ENCODE assay signal across 14 cellular contexts in genomic region chr7:72476608-72477305, GRCh38.
DNase-seq lines count a peak whose midpoint lies in the region; FAIRE-seq and TF ChIP-seq lines count a peak whose summit lies in the region.
"Had no signal": no experiment of that assay in that cellular context is flagged by ENCODE, and none has a peak within 500 bp of the region (broad histone marks: within the 10 kb centered on the region; RNA-seq: fewer than 3 reads in every experiment).

No MANE protein-coding gene starts in this region.

- no peak overlapping the region for H3K18ac ChIP-seq in H1 (ENCODE audit: extremely low read depth, low read length)

- no peak overlapping the region for H3K14ac ChIP-seq in H1 (ENCODE audit: insufficient read length)

- no peak overlapping the region for H3K4me3 ChIP-seq in Loucy (ENCODE audit: low read length, poor library complexity, severe bottlenecking)
- no peak overlapping the region for H3K4me3 ChIP-seq in H1 (ENCODE audit: extremely low read depth in 1 of 4, insufficient read depth in 2 of 4, low read depth in 3 of 4, low read length in 4 of 4)
- H3K4me3 ChIP-seq: BLaER1 treated with 17β-estradiol and CSF1 and Interleukin-3, amounts not matched to agents 10 nM and 100 nM had no signal

- no peak overlapping the region for H3K4me3 Mint-ChIP-seq in osteocyte (ENCODE audit: unreplicated experiment)

- no peak overlapping the region for H2BK20ac ChIP-seq in H1 (ENCODE audit: low read length)

- H3F3A ChIP-seq in Loucy (ENCODE audit: low read depth): no peaks in the 10 kb centered on the region

- TF ChIP-seq CTCF in Loucy (conservative IDR thresholded peaks at IDR 0.05; ENCODE audit: low read length): 0 out of 2 replicates have a peak, but pooled peaks have one; percentile 9
- peak; percentile 10 to 34 (median 15); a peak in 3 of 4 replicates for TF ChIP-seq CTCF in H1 (IDR thresholded peaks at IDR 0.05; ENCODE audit: control extremely low read depth in 1 of 3, insufficient read depth in 1 of 3, low read depth in 1 of 3, low read length in 3 of 3)
- no peak for TF ChIP-seq CTCF in osteocyte (IDR thresholded peaks at IDR 0.05)

- 91% methylated on average over 16 of the region's 16 CpGs; no CpG with 5 or more reads in 1 of the 2 experiments for WGBS in H1 (ENCODE audit: extremely low coverage in 1 of 2, insufficient coverage in 1 of 2, insufficient read length in 1 of 2, insufficient replicate concordance in 2 of 2, low coverage in 1 of 2, low lambda C conversion rate in 2 of 2, missing lambda C conversion rate in 1 of 2), 2 experiments

- H3K4ac ChIP-seq in H1 (replicated peaks; ENCODE audit: insufficient read length, low read depth, low read length): no peak overlapping the region

- H3K36me3 ChIP-seq in Loucy (ENCODE audit: insufficient read depth, low read length): no peaks in the 10 kb centered on the region
- H3K36me3 ChIP-seq in H1 (ENCODE audit: control insufficient read depth in 2 of 4, insufficient read depth in 4 of 4, low read length in 3 of 4): no peaks in the 10 kb centered on the region
- H3K36me3 ChIP-seq: BLaER1 treated with 17β-estradiol and CSF1 and Interleukin-3, amounts not matched to agents 10 nM and 100 nM had no signal

- peaks cover 8% of the 10 kb centered on the region for H3K9me3 Mint-ChIP-seq in osteocyte (ENCODE audit: unreplicated experiment)

- H3K27me3 ChIP-seq in Loucy (ENCODE audit: insufficient read depth, low read length, poor library complexity, severe bottlenecking) (no peaks in the 10 kb centered on the region), H1 (replicated peaks in 1 of 4; ENCODE audit: control insufficient read depth in 3 of 4, extremely low read depth in 1 of 4, insufficient read depth in 3 of 4, low read length in 3 of 4) (no peaks in the 10 kb centered on the region)
- H3K27me3 ChIP-seq: BLaER1 treated with 17β-estradiol and CSF1 and Interleukin-3, amounts not matched to agents 10 nM and 100 nM had no signal

- no peak overlapping the region for H3K56ac ChIP-seq in H1 (replicated peaks; ENCODE audit: insufficient read length, low read depth, low read length)

- H2BK12ac ChIP-seq in H1 (ENCODE audit: low read depth, low read length): no peak overlapping the region

- no peak overlapping the region for H2BK15ac ChIP-seq in H1 (ENCODE audit: low read length)

- no peak overlapping the region for H2AK5ac ChIP-seq in H1 (ENCODE audit: low read depth, low read length)

- H3K9ac ChIP-seq in Loucy (ENCODE audit: low read depth, low read length, poor library complexity, severe bottlenecking): no peak overlapping the region
- H3K9ac ChIP-seq in H1 (replicated peaks in 1 of 4; ENCODE audit: extremely low read depth in 1 of 4, low read depth in 3 of 4, low read length in 3 of 4): no peak overlapping the region
- H3K9ac ChIP-seq: BLaER1 treated with 17β-estradiol and CSF1 and Interleukin-3, amounts not matched to agents 10 nM and 100 nM had no signal

- H2BK120ac ChIP-seq in H1 (replicated peaks; ENCODE audit: low read depth, low read length): no peak overlapping the region

- H3K36me3 Mint-ChIP-seq in osteocyte (ENCODE audit: unreplicated experiment): no peaks in the 10 kb centered on the region

- H3K4me1 Mint-ChIP-seq in osteocyte (ENCODE audit: unreplicated experiment): no peaks in the 10 kb centered on the region

- no peak overlapping the region for H3K27ac ChIP-seq in H1 (ENCODE audit: low read depth, low read length)
- H3K27ac ChIP-seq: BLaER1 treated with 17β-estradiol and CSF1 and Interleukin-3, amounts not matched to agents 10 nM and 100 nM had no signal

- no peak overlapping the region for H3K23ac ChIP-seq in H1 (ENCODE audit: insufficient read length)

- no peak overlapping the region for H4K91ac ChIP-seq in H1 (replicated peaks; ENCODE audit: insufficient read length, low read length)

- FAIRE-seq in H1 (lab: Jason Lieb, UNC): no peak
- FAIRE-seq: H54 had no signal

- no peak overlapping the region for H4K5ac ChIP-seq in H1 (ENCODE audit: insufficient read length, low read depth, low read length)

- H3K27ac Mint-ChIP-seq in osteocyte (ENCODE audit: unreplicated experiment): no peak overlapping the region

- no peak overlapping the region for H4K8ac ChIP-seq in H1 (ENCODE audit: extremely low read depth, insufficient read depth, low read length)

- POLR2A ChIA-PET in H1 (lab: Charles Lee; ENCODE audit: partially characterized antibody): interaction anchor here (0.5 to 0.6 kb wide), 2 partner anchors 68 to 1361 kb away, joined by 3 read pairs; no protein-coding TSS in a partner anchor

- no peak for TF ChIP-seq EP300 in H1 (IDR thresholded peaks at IDR 0.05; ENCODE audit: borderline replicate concordance in 1 of 2, low read depth in 2 of 2, low read length in 2 of 2)

- peaks cover 7% of the 10 kb centered on the region for H3K27me3 Mint-ChIP-seq in osteocyte (ENCODE audit: unreplicated experiment)

- H3K4me2 ChIP-seq in Loucy (ENCODE audit: low read depth, low read length, poor library complexity, severe bottlenecking) (no peak overlapping the region), H1 (ENCODE audit: insufficient read depth in 1 of 2, low read depth in 2 of 2, low read length in 2 of 2) (no peak overlapping the region)
- H3K4me2 ChIP-seq: BLaER1 treated with 17β-estradiol and CSF1 and Interleukin-3, amounts not matched to agents 10 nM and 100 nM had no signal

- H3K79me1 ChIP-seq in H1 (ENCODE audit: low read depth, low read length): no peaks in the 10 kb centered on the region

- DNase-seq in DMS 273 (lab: John Stamatoyannopoulos, UW; ENCODE audit: unreplicated experiment) (peak; percentile 26), DMS 273 treated with DMSO at 0.1 percent for 48 hours (lab: John Stamatoyannopoulos, UW) (no peak), H1 (ENCODE audit: low read depth in 1 of 2, low spot score in 2 of 2) (peak in 1 of 2 experiments; percentile 33), osteocyte (ENCODE audit: extremely low spot score, unreplicated experiment) (peak; percentile 57), cerebellar cortex (ENCODE audit: low spot score) (no peak), germinal center (ENCODE audit: low spot score) (no peak), nucleus accumbens (lab: John Stamatoyannopoulos, UW) (no peak)
- DNase-seq: 8988T, NCI-H1105 treated with DMSO at 0.1 percent for 48 hours, NCI-H2029, NCI-H510A had no signal

- H3K79me2 ChIP-seq in Loucy (ENCODE audit: insufficient read depth, low read length) (no peaks in the 10 kb centered on the region), H1 (ENCODE audit: control insufficient read depth in 1 of 2, insufficient read depth in 2 of 2, low read length in 2 of 2) (no peaks in the 10 kb centered on the region)

- H3K9me3 ChIP-seq in Loucy (ENCODE audit: insufficient read depth, low read depth, low read length) (no peaks in the 10 kb centered on the region), H1 (ENCODE audit: insufficient read depth in 2 of 2, low read depth in 1 of 2, low read length in 1 of 2) (0 out of 4 replicates have a peak, but pooled peaks cover 0 to 2% of the 10 kb centered on the region in 2 experiments)

- H3K4me1 ChIP-seq in Loucy (ENCODE audit: insufficient read depth, low read length, poor library complexity, severe bottlenecking) (no peaks in the 10 kb centered on the region), H1 (replicated peaks in 1 of 4; ENCODE audit: control insufficient read depth in 3 of 4, insufficient read depth in 4 of 4, low read length in 3 of 4) (no peaks in the 10 kb centered on the region)
- H3K4me1 ChIP-seq: BLaER1 treated with 17β-estradiol and CSF1 and Interleukin-3, amounts not matched to agents 10 nM and 100 nM had no signal

- no peaks in the 10 kb centered on the region; the same call in 1 of the 2 replicates for H3K23me2 ChIP-seq in H1 (ENCODE audit: low read depth, low read length)

- peak in 1 of 2 experiments; percentile 29; a peak in 3 of 4 replicates for TF ChIP-seq RAD21 in H1 (IDR thresholded peaks at IDR 0.05 in 1 of 2, conservative IDR thresholded peaks at IDR 0.05 in 1 of 2; ENCODE audit: low read depth in 2 of 2, low read length in 2 of 2)

- CTCF ChIA-PET in H1 (lab: Charles Lee; ENCODE audit: partially characterized antibody): interaction anchor here (0.8 to 1.7 kb wide), 10 partner anchors 9 to 142 kb away, joined by 3 to 7 read pairs (median 3); no protein-coding TSS in a partner anchor

- H4K20me1 ChIP-seq in Loucy (ENCODE audit: insufficient read depth, low read length, poor library complexity, severe bottlenecking) (no peaks in the 10 kb centered on the region), H1 (replicated peaks in 1 of 2; ENCODE audit: control insufficient read depth in 1 of 2, insufficient read depth in 2 of 2, low read length in 2 of 2) (no peaks in the 10 kb centered on the region)
- H4K20me1 ChIP-seq: BLaER1 treated with 17β-estradiol and CSF1 and Interleukin-3, amounts not matched to agents 10 nM and 100 nM had no signal

- no peaks in the 10 kb centered on the region for H3K9me2 ChIP-seq in Loucy (replicated peaks; ENCODE audit: low read depth, low read length)

- H2AFZ ChIP-seq in Loucy (ENCODE audit: low read length): no peak overlapping the region
- H2AFZ ChIP-seq in H1 (ENCODE audit: low read length): no peak overlapping the region

- no peak overlapping the region for H2BK5ac ChIP-seq in H1 (ENCODE audit: low read depth, low read length)

- no peak for TF ChIP-seq POLR2A in H1 (IDR thresholded peaks at IDR 0.05; ENCODE audit: control extremely low read depth in 1 of 2, low read depth in 2 of 2, low read length in 2 of 2)

TF ChIP-seq in H1, 55 proteins besides CTCF, POLR2A, EP300 and RAD21 (continues in another document):
- TF ChIP-seq SIX5 (IDR thresholded peaks at IDR 0.05; ENCODE audit: low read depth, low read length): no peak
- TF ChIP-seq KDM4A (IDR thresholded peaks at IDR 0.05; ENCODE audit: low read depth, low read length, severe bottlenecking): no peak
- no peak for TF ChIP-seq BCL11A (IDR thresholded peaks at IDR 0.05; ENCODE audit: low read depth in 2 of 2, low read length in 2 of 2)
- TF ChIP-seq TAF1 (IDR thresholded peaks at IDR 0.05; ENCODE audit: low read depth, low read length): no peak
- TF ChIP-seq EGR1 (IDR thresholded peaks at IDR 0.05; ENCODE audit: borderline replicate concordance, low read depth, low read length): no peak
- TF ChIP-seq SP2 (IDR thresholded peaks at IDR 0.05; ENCODE audit: low read length): no peak
- TF ChIP-seq, protein P1, sequence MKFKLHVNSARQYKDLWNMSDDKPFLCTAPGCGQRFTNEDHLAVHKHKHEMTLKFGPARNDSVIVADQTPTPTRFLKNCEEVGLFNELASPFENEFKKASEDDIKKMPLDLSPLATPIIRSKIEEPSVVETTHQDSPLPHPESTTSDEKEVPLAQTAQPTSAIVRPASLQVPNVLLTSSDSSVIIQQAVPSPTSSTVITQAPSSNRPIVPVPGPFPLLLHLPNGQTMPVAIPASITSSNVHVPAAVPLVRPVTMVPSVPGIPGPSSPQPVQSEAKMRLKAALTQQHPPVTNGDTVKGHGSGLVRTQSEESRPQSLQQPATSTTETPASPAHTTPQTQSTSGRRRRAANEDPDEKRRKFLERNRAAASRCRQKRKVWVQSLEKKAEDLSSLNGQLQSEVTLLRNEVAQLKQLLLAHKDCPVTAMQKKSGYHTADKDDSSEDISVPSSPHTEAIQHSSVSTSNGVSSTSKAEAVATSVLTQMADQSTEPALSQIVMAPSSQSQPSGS (IDR thresholded peaks at IDR 0.05; ENCODE audit: low read length): no peak

Comparison
In these comparisons a context has a peak if more than half of its experiments do, and no peak if none do; other contexts are left out.
1. DNase-seq: peak in DMS 273 (single experiment) and osteocyte (single experiment); none in DMS 273 treated with DMSO at 0.1 percent for 48 hours (single experiment), cerebellar cortex (single experiment), germinal center (single experiment) and nucleus accumbens (0 of 56).